8 cellular contexts compared by ENCODE assay signal in genomic region chr16:4768549-4769305, GRCh38. TPM values are rescaled to one million over a fixed set of nuclear protein-coding genes. Genes with fewer than 3 reads are reported as not detected.
A peak's percentile ranks its signal among the peaks of the same experiment; 100 is the strongest.
DNase-seq lines count a peak whose midpoint lies in the region; ATAC-seq and TF ChIP-seq lines count a peak whose summit lies in the region.

No MANE protein-coding gene starts in this region.

- no peaks in the 10 kb centered on the region for H3K36me3 ChIP-seq in GM23338 (ENCODE audit: insufficient read depth)

- DNase-seq in Daoy (ENCODE audit: low read depth), result peak; percentile 96
- peak; percentile 99 for DNase-seq in GM23338 (ENCODE audit: low spot score)
- DNase-seq in LoVo (ENCODE audit: low spot score), result peak; percentile 96
- DNase-seq in SHP77 (lab: John Stamatoyannopoulos, UW), result peak; percentile 97
- peak; percentile 66 for DNase-seq in activated gamma-delta T cell treated with anti-CD3 and anti-CD28 coated beads, Interleukin-2, amount 50 U/mL, for 16 hours (ENCODE audit: low read depth)
- peak; percentile 81 to 90 for DNase-seq in foreskin keratinocyte
- DNase-seq in neural crest cell (ENCODE audit: low read depth, low spot score), result peak; percentile 97
- peak; percentile 70 to 88 for DNase-seq in stimulated activated naive CD8-positive, alpha-beta T cell treated with anti-CD3 and anti-CD28 coated beads, Interleukin-15, amount 100 ng/mL, for 72 hours

- ATAC-seq in GM23338 (peak; percentile 72), foreskin keratinocyte (peak; percentile 91)
- peak; percentile 80 for ATAC-seq in stimulated activated naive CD8-positive, alpha-beta T cell treated with anti-CD3 and anti-CD28 coated beads, Interleukin-15, amount 100 ng/mL, for 72 hours

- H3K9me3 Mint-ChIP-seq in GM23338 (no peaks in the 10 kb centered on the region), neural crest cell (no peaks in the 10 kb centered on the region)
- H3K9me3 Mint-ChIP-seq in stimulated activated naive CD8-positive, alpha-beta T cell treated with anti-CD3 and anti-CD28 coated beads, Interleukin-15, amount 100 ng/mL, for 72 hours, result no peaks in the 10 kb centered on the region

- no peak for TF ChIP-seq CTCF in GM23338 (conservative IDR thresholded peaks at IDR 0.05; ENCODE audit: low read depth in 2 of 2)
- no peak for TF ChIP-seq CTCF in foreskin keratinocyte (conservative IDR thresholded peaks at IDR 0.05)
- TF ChIP-seq CTCF in neural crest cell (conservative IDR thresholded peaks at IDR 0.05), result no peak

- H3K36me3 Mint-ChIP-seq in GM23338 (ENCODE audit: low read depth) (peaks cover 15% of the 10 kb centered on the region), neural crest cell (ENCODE audit: low read depth) (no peaks in the 10 kb centered on the region)

- H3F3A ChIP-seq in GM23338 (replicated peaks; ENCODE audit: low read depth), result peaks cover 17% of the 10 kb centered on the region; the same call in 1 of the 2 replicates

- H3K4me3 Mint-ChIP-seq in GM23338 (peak overlapping the region; percentile 80), neural crest cell (peak overlapping the region; percentile 92)
- H3K4me3 Mint-ChIP-seq in stimulated activated naive CD8-positive, alpha-beta T cell treated with anti-CD3 and anti-CD28 coated beads, Interleukin-15, amount 100 ng/mL, for 72 hours, result peak overlapping the region; percentile 89 to 94

- peak overlapping the region; percentile 90 for H2AFZ ChIP-seq in GM23338

- peak overlapping the region; percentile 89 for H3K4me2 ChIP-seq in GM23338

- H3K79me2 ChIP-seq in GM23338 (replicated peaks; ENCODE audit: insufficient read depth), result peaks cover 17% of the 10 kb centered on the region

- H3K4me1 Mint-ChIP-seq in GM23338 (peaks cover 23% of the 10 kb centered on the region), neural crest cell (peaks cover 28% of the 10 kb centered on the region)
- peaks cover 37% of the 10 kb centered on the region for H3K4me1 Mint-ChIP-seq in stimulated activated naive CD8-positive, alpha-beta T cell treated with anti-CD3 and anti-CD28 coated beads, Interleukin-15, amount 100 ng/mL, for 72 hours

- H3K4me1 ChIP-seq in GM23338 (ENCODE audit: insufficient read depth) (peaks cover 19% of the 10 kb centered on the region), foreskin keratinocyte (no peaks in the 10 kb centered on the region)

- peak overlapping the region; percentile 94 for H3K4me3 ChIP-seq in GM23338

- H3K27ac Mint-ChIP-seq in GM23338 (peak overlapping the region; percentile 88), neural crest cell (ENCODE audit: unreplicated experiment) (peak overlapping the region; percentile 90)
- peak overlapping the region; percentile 88 to 95 for H3K27ac Mint-ChIP-seq in stimulated activated naive CD8-positive, alpha-beta T cell treated with anti-CD3 and anti-CD28 coated beads, Interleukin-15, amount 100 ng/mL, for 72 hours

- H3K27ac ChIP-seq in GM23338 (ENCODE audit: low read depth), result peak overlapping the region; percentile 98; the same call in 1 of the 2 replicates
- H3K27ac ChIP-seq in foreskin keratinocyte, result peak overlapping the region; percentile 10

- no peaks in the 10 kb centered on the region for H3K9me2 ChIP-seq in GM23338 (ENCODE audit: insufficient read depth)

- H3K27me3 ChIP-seq in GM23338 (ENCODE audit: insufficient read depth), result no peaks in the 10 kb centered on the region
- H3K27me3 ChIP-seq in foreskin keratinocyte, result no peaks in the 10 kb centered on the region

- H4K20me1 ChIP-seq in GM23338 (replicated peaks; ENCODE audit: insufficient read depth), result no peaks in the 10 kb centered on the region

- H3K27me3 Mint-ChIP-seq in GM23338 (ENCODE audit: insufficient read depth, low read depth, poor library complexity) (peaks cover 13% of the 10 kb centered on the region), neural crest cell (ENCODE audit: low read depth) (no peaks in the 10 kb centered on the region)
- no peaks in the 10 kb centered on the region for H3K27me3 Mint-ChIP-seq in stimulated activated naive CD8-positive, alpha-beta T cell treated with anti-CD3 and anti-CD28 coated beads, Interleukin-15, amount 100 ng/mL, for 72 hours

TF ChIP-seq in GM23338, 12 proteins besides CTCF, POLR2A, EP300 and RAD21 (continues in another document):
- TF ChIP-seq ETS1 (IDR thresholded peaks at IDR 0.05), result peak; percentile 92
- no peak for TF ChIP-seq EZH2 (IDR thresholded peaks at IDR 0.05; ENCODE audit: low read depth, unreplicated experiment)
- TF ChIP-seq STAT1 (IDR thresholded peaks at IDR 0.05; ENCODE audit: unreplicated experiment), result no peak
- TF ChIP-seq EZH2phosphoT487 (IDR thresholded peaks at IDR 0.05; ENCODE audit: unreplicated experiment), result no peak
- TF ChIP-seq CREB1 (CRISPR knock-in tag; IDR thresholded peaks at IDR 0.05; ENCODE audit: low read depth), result peak; percentile 57
- no peak for TF ChIP-seq ZNF331 (CRISPR knock-in tag; IDR thresholded peaks at IDR 0.05; ENCODE audit: low read depth)
- TF ChIP-seq REST (IDR thresholded peaks at IDR 0.05; ENCODE audit: unreplicated experiment), result no peak
- no peak for TF ChIP-seq JUNB (IDR thresholded peaks at IDR 0.05; ENCODE audit: unreplicated experiment)
- no peak for TF ChIP-seq ZNF114 (CRISPR knock-in tag; IDR thresholded peaks at IDR 0.05)
- no peak for TF ChIP-seq NANOG (IDR thresholded peaks at IDR 0.05; ENCODE audit: borderline replicate concordance)

RNA-seq across cellular contexts. Expression of gene ZNF500, which starts 1.8 kb away (rescaled TPM):
- 6.4 and 7.5 TPM in 2 replicates for total RNA-seq in Daoy (2014; rRNA removed; shearing (Covaris generic))
- 12.1 and 15.3 TPM in 2 replicates for total RNA-seq in GM23338 (2014; rRNA removed; shearing (Covaris generic))
- polyA plus RNA-seq in GM23338 (2016; fragmentation: Nextera tagmentation; extraction: Ambion mirVana) (5.3 and 5.8 TPM in 2 replicates), foreskin keratinocyte (4.2 and 5.5 TPM in 2 replicates)
- total RNA-seq in foreskin keratinocyte (8.5 and 8.8 TPM in 2 replicates), neural crest cell (17.6 and 21.1 TPM in 2 replicates)

RNA-seq across cellular contexts. Expression of gene SEPTIN12, which starts 19.4 kb away (rescaled TPM):
- total RNA-seq in Daoy (2014; rRNA removed; shearing (Covaris generic)), result not detected in 2 replicates
- total RNA-seq in GM23338 (2014; rRNA removed; shearing (Covaris generic)), result not detected in 2 replicates
- polyA plus RNA-seq in GM23338 (2016; fragmentation: Nextera tagmentation; extraction: Ambion mirVana) (not detected in 2 replicates), foreskin keratinocyte (not detected in 2 replicates)
- total RNA-seq in foreskin keratinocyte (not detected in 2 replicates), neural crest cell (0.65 TPM in 1 of 2 replicates, not detected in the other)

RNA-seq across cellular contexts. Expression of gene SMIM22, which starts 26.4 kb away (rescaled TPM):
- not detected in 2 replicates for total RNA-seq in Daoy (2014; rRNA removed; shearing (Covaris generic))
- not detected in 2 replicates for total RNA-seq in GM23338 (2014; rRNA removed; shearing (Covaris generic))
- 1.3 and 1.4 TPM in 2 replicates for polyA plus RNA-seq in GM23338 (2016; fragmentation: Nextera tagmentation; extraction: Ambion mirVana)
- 47.9 and 80.8 TPM in 2 replicates for total RNA-seq in foreskin keratinocyte
- polyA plus RNA-seq in foreskin keratinocyte, result 77.8 and 118 TPM in 2 replicates
- not detected in 2 replicates for total RNA-seq in neural crest cell

RNA-seq across cellular contexts. Expression of gene ROGDI, which starts 33.7 kb away (rescaled TPM):
- 7.6 and 8.3 TPM in 2 replicates for total RNA-seq in Daoy (2014; rRNA removed; shearing (Covaris generic))
- total RNA-seq in GM23338 (2014; rRNA removed; shearing (Covaris generic)), result 23.3 and 38.8 TPM in 2 replicates
- polyA plus RNA-seq in GM23338 (2016; fragmentation: Nextera tagmentation; extraction: Ambion mirVana) (30.3 and 31.9 TPM in 2 replicates), foreskin keratinocyte (27.3 and 27.6 TPM in 2 replicates)
- total RNA-seq in foreskin keratinocyte (22.5 and 23.6 TPM in 2 replicates), neural crest cell (22.0 and 25.9 TPM in 2 replicates)

RNA-seq across cellular contexts. Expression of gene DNAAF8, which starts 34.4 kb away (rescaled TPM):
- total RNA-seq in Daoy (2014; rRNA removed; shearing (Covaris generic)), result 0.74 and 1.6 TPM in 2 replicates
- 1.3 TPM in 1 of 2 replicates, not detected in the other for total RNA-seq in GM23338 (2014; rRNA removed; shearing (Covaris generic))
- polyA plus RNA-seq in GM23338 (2016; fragmentation: Nextera tagmentation; extraction: Ambion mirVana) (0.34 TPM in 1 of 2 replicates, not detected in the other), foreskin keratinocyte (0.29 and 0.30 TPM in 2 replicates)
- total RNA-seq in foreskin keratinocyte (0.18 and 0.31 TPM in 2 replicates), neural crest cell (0.68 and 0.96 TPM in 2 replicates)

Comparison
In these comparisons a context has a peak if more than half of its experiments do, and no peak if none do; other contexts are left out.
1. Peak in every context shown above with its lines: DNase-seq, ATAC-seq, H3K4me3 ChIP-seq and H3K27ac ChIP-seq.
2. RNA of gene SMIM22, which starts 26.4 kb away (total RNA-seq): 47.9 to 80.8 TPM in foreskin keratinocyte; not detected in Daoy, not detected in GM23338 and not detected in neural crest cell; every median in the first group is over 10 times any median in the second.